Comparison of ENCODE assay signal across 9 cellular contexts in genomic region chr9:128899566-128900322, GRCh38. TPM values are rescaled to one million over a fixed set of nuclear protein-coding genes. Genes with fewer than 3 reads are reported as not detected.
DNase-seq lines count a peak whose midpoint lies in the region; ATAC-seq, FAIRE-seq and TF ChIP-seq lines count a peak whose summit lies in the region.
"Had no signal": no experiment of that assay in that cellular context is flagged by ENCODE, and none has a peak within 500 bp of the region (broad histone marks: within the 10 kb centered on the region; RNA-seq: fewer than 3 reads in every experiment).

No MANE protein-coding gene starts in this region.

- TF ChIP-seq POLR2A in H54 (IDR thresholded peaks at IDR 0.05; ENCODE audit: low read depth, low read length): no peak

- H3K36me3 Mint-ChIP-seq in chondrocyte (ENCODE audit: low read depth): peaks cover 8% of the 10 kb centered on the region

- no peak overlapping the region for H3K27ac Mint-ChIP-seq in chondrocyte (ENCODE audit: unreplicated experiment)

- H3K27ac ChIP-seq in epithelial cell of prostate: peak overlapping the region; percentile 98

- H3K4me3 Mint-ChIP-seq in chondrocyte (ENCODE audit: unreplicated experiment): no peak overlapping the region

- no peak for DNase-seq in H54 (ENCODE audit: insufficient read length, low spot score)
- DNase-seq in SIG-M5 (lab: John Stamatoyannopoulos, UW): peak; percentile 16
- DNase-seq in epithelial cell of prostate (ENCODE audit: low read depth, low spot score): peak; percentile 53
- DNase-seq in stimulated activated CD4-positive, alpha-beta T cell treated with anti-CD3 and anti-CD28 coated beads, Interleukin-2, amount 100 ng/mL, for 24 hours: peak; percentile 28 to 30
- DNase-seq in AML-193 (lab: John Stamatoyannopoulos, UW): no peak
- DNase-seq in chondrocyte (ENCODE audit: low spot score): no peak
- DNase-seq: NCI-H524 treated with DMSO at 0.1 percent for 48 hours had no signal

- no peak for ATAC-seq in HG02884 (IDR thresholded peaks at IDR 0.05; ENCODE audit: unreplicated experiment)
- ATAC-seq in GM18867 (IDR thresholded peaks at IDR 0.05; ENCODE audit: unreplicated experiment): no peak

- FAIRE-seq in H54 (lab: Jason Lieb, UNC): peak; percentile 38

- H3K9me3 Mint-ChIP-seq in chondrocyte (ENCODE audit: low read depth): no peaks in the 10 kb centered on the region

- H3K27me3 Mint-ChIP-seq in chondrocyte (ENCODE audit: low read depth): no peaks in the 10 kb centered on the region

- peaks cover 51% of the 10 kb centered on the region for H3K4me1 Mint-ChIP-seq in chondrocyte (ENCODE audit: low read depth)

- no peak for TF ChIP-seq CTCF in chondrocyte (IDR thresholded peaks at IDR 0.05)

RNA-seq across cellular contexts. Expression of gene LRRC8A, which starts 17.8 kb away (rescaled TPM):
- 36.9 to 58.9 TPM (median 55.0 TPM) in 3 replicates for total RNA-seq in chondrocyte

RNA-seq across cellular contexts. Expression of gene KYAT1, which starts 18.0 kb away (rescaled TPM):
- total RNA-seq in chondrocyte: 3.3 to 7.0 TPM (median 3.6 TPM) in 3 replicates

RNA-seq across cellular contexts. Expression of gene PHYHD1, which starts 21.0 kb away (rescaled TPM):
- 2.8 to 4.4 TPM (median 3.4 TPM) in 3 replicates for total RNA-seq in chondrocyte

RNA-seq across cellular contexts. Expression of gene DOLK, which starts 47.7 kb away (rescaled TPM):
- 21.5 to 24.7 TPM (median 22.2 TPM) in 3 replicates for total RNA-seq in chondrocyte

RNA-seq across cellular contexts. Expression of gene NUP188, which starts 47.8 kb away (rescaled TPM):
- 36.0 to 51.8 TPM (median 38.2 TPM) in 3 replicates for total RNA-seq in chondrocyte

Comparison
In these comparisons a context has a peak if more than half of its experiments do, and no peak if none do; other contexts are left out.
1. DNase-seq: peak in SIG-M5 (single experiment), epithelial cell of prostate (single experiment) and stimulated activated CD4-positive, alpha-beta T cell treated with anti-CD3 and anti-CD28 coated beads, Interleukin-2, amount 100 ng/mL, for 24 hours (2 of 2); none in H54 (single experiment), AML-193 (0 of 2) and chondrocyte (single experiment).